Comparison of ENCODE assay signal across 23 cellular contexts in genomic region chr3:153901991-153902390, GRCh38.
DNase-seq lines count a peak whose midpoint lies in the region; ATAC-seq lines count a peak whose summit lies in the region.
"Had no signal": no experiment of that assay in that cellular context is flagged by ENCODE, and none has a peak within 500 bp of the region (broad histone marks: within the 10 kb centered on the region; RNA-seq: fewer than 3 reads in every experiment).

No MANE protein-coding gene starts in this region.

- no peak overlapping the region for H4K12ac ChIP-seq in trophoblast cell (ENCODE audit: low read depth, low read length)

- no peak overlapping the region for H3K14ac ChIP-seq in trophoblast cell (ENCODE audit: low read length)

- H2BK5ac ChIP-seq in trophoblast cell (ENCODE audit: low read depth, low read length, poor library complexity) = no peak overlapping the region

- H3K79me2 ChIP-seq in trophoblast cell (ENCODE audit: control insufficient read depth, insufficient read depth, low read length, poor library complexity) = no peaks in the 10 kb centered on the region

- no peak overlapping the region for H3K18ac ChIP-seq in trophoblast cell (ENCODE audit: low read length)

- no peak overlapping the region for H4K91ac ChIP-seq in trophoblast cell (ENCODE audit: low read depth, low read length)

- H3K4me2 ChIP-seq in trophoblast cell (ENCODE audit: low read length) = no peak overlapping the region
- H3K4me2 ChIP-seq: KMS-11 had no signal

- H3K9me3 ChIP-seq in trophoblast cell (ENCODE audit: insufficient read depth, low read depth, low read length) = no peaks in the 10 kb centered on the region
- H3K9me3 ChIP-seq: upper lobe of right lung had no signal

- ATAC-seq in HG02938 (IDR thresholded peaks at IDR 0.05; ENCODE audit: unreplicated experiment) = no peak
- ATAC-seq in HG03342 (IDR thresholded peaks at IDR 0.05; ENCODE audit: unreplicated experiment) = no peak
- ATAC-seq: heart right ventricle, upper lobe of right lung had no signal

- H2BK120ac ChIP-seq in trophoblast cell (ENCODE audit: insufficient read depth, low read length, poor library complexity) = no peak overlapping the region

- H3K4ac ChIP-seq in trophoblast cell (ENCODE audit: low read depth, low read length) = no peak overlapping the region

- no peak overlapping the region for H4K8ac ChIP-seq in trophoblast cell (ENCODE audit: low read depth, low read length)

- no peak overlapping the region for H2BK12ac ChIP-seq in trophoblast cell (ENCODE audit: low read length)

- H3K27ac ChIP-seq in epithelial cell of prostate (peak overlapping the region; percentile 33), trophoblast cell (ENCODE audit: low read depth, low read length) (no peak overlapping the region)
- H3K27ac ChIP-seq: heart right ventricle, KMS-11, skin epidermis, upper lobe of right lung, WERI-Rb-1 had no signal

- no peaks in the 10 kb centered on the region for H3K27me3 ChIP-seq in trophoblast cell (ENCODE audit: insufficient read depth, low read length)
- H3K27me3 ChIP-seq: heart right ventricle, upper lobe of right lung had no signal

- H3K4me3 ChIP-seq in trophoblast cell (ENCODE audit: low read depth, low read length) = no peak overlapping the region
- H3K4me3 ChIP-seq: heart right ventricle, skin epidermis, upper lobe of right lung had no signal

- DNase-seq in EH (ENCODE audit: low read depth) (peak; percentile 19), M059J (ENCODE audit: low read depth) (peak; percentile 6), epithelial cell of prostate (ENCODE audit: low read depth, low spot score) (no peak), trophoblast cell (peak; percentile 32 to 56), NCI-H510A treated with DMSO at 0.1 percent for 48 hours (lab: John Stamatoyannopoulos, UW) (no peak), NCI-H82 treated with DMSO at 0.1 percent for 48 hours (lab: John Stamatoyannopoulos, UW; ENCODE audit: unreplicated experiment) (no peak)
- DNase-seq: activated CD4-positive, alpha-beta T cell treated with anti-CD3 and anti-CD28 coated beads, Interleukin-2, amount 50 U/mL, for 1 hour; activated naive CD4-positive, alpha-beta T cell treated with anti-CD3 and anti-CD28 coated beads for 36 hours; central memory CD4-positive, alpha-beta T cell; dermis blood vessel endothelial cell; heart right ventricle; mammary epithelial cell; NCI-H1694 treated with DMSO at 0.1 percent for 48 hours; NCI-H2171 treated with DMSO at 0.1 percent for 48 hours; NCI-H526; nucleus accumbens; stimulated activated CD4-positive, alpha-beta T cell treated with anti-CD3 and anti-CD28 coated beads, Interleukin-2, amount 100 ng/mL, for 24 hours; upper lobe of right lung; WERI-Rb-1 had no signal

- no CpG with 5 or more reads among the region's 3 CpGs for WGBS in trophoblast cell (ENCODE audit: extremely low coverage, insufficient coverage, insufficient read length)

- H3K9ac ChIP-seq in trophoblast cell (ENCODE audit: low read length) = no peak overlapping the region
- H3K9ac ChIP-seq: KMS-11 had no signal

- no peaks in the 10 kb centered on the region for H3K4me1 ChIP-seq in trophoblast cell (ENCODE audit: control insufficient read depth in 1 of 2, insufficient read depth in 2 of 2, low read length in 2 of 2)
- H3K4me1 ChIP-seq: heart right ventricle, upper lobe of right lung had no signal

- H3K79me1 ChIP-seq in trophoblast cell (ENCODE audit: low read length) = no peaks in the 10 kb centered on the region

- H3K36me3 ChIP-seq in trophoblast cell (ENCODE audit: control insufficient read depth in 1 of 2, insufficient read depth in 2 of 2, low read length in 2 of 2) = no peaks in the 10 kb centered on the region
- H3K36me3 ChIP-seq: heart right ventricle, upper lobe of right lung, WERI-Rb-1 had no signal

- no peak overlapping the region for H2AFZ ChIP-seq in trophoblast cell (ENCODE audit: insufficient read depth, low read length, poor library complexity)

- H2AK5ac ChIP-seq in trophoblast cell (ENCODE audit: low read length) = no peak overlapping the region

- no peak overlapping the region for H3K23ac ChIP-seq in trophoblast cell (ENCODE audit: low read length)

Comparison
In these comparisons a context has a peak if more than half of its experiments do, and no peak if none do; other contexts are left out.
1. DNase-seq: peak in EH (single experiment), M059J (single experiment) and trophoblast cell (2 of 2); none in epithelial cell of prostate (single experiment), NCI-H510A treated with DMSO at 0.1 percent for 48 hours (single experiment) and NCI-H82 treated with DMSO at 0.1 percent for 48 hours (single experiment).